Comparison of ENCODE assay signal across 10 cellular contexts in the genomic region with DNA sequence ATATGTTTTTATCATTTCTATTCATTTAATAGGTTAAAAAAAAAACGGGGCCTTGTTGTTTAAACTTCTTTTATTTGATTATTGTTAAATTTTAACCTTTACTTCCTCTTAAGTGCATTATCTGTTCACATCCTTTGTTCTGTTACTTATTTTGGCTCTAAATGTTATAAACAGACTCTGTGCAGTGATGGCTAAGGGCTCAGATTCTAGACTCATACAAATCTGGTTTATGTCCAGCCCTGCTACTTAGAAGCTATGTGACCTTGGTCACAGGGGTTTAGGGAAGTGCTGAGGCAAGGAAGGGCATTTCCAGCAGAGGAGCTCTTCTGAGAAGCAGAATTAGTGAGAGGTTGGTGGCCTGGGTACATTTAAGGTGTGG. TPM values are rescaled to one million over a fixed set of nuclear protein-coding genes. Genes with fewer than 3 reads are reported as not detected.
DNase-seq lines count a peak whose midpoint lies in the region; ATAC-seq, FAIRE-seq and TF ChIP-seq lines count a peak whose summit lies in the region.
"Had no signal": no experiment of that assay in that cellular context is flagged by ENCODE, and none has a peak within 500 bp of the region (broad histone marks: within the 10 kb centered on the region; RNA-seq: fewer than 3 reads in every experiment).

No MANE protein-coding gene starts in this region.

- H3K9ac ChIP-seq in K562 (ENCODE audit: insufficient read depth in 1 of 2, low read depth in 2 of 2, low read length in 2 of 2) (no peak overlapping the region), rectal smooth muscle tissue (ENCODE audit: low read length) (no peak overlapping the region)

- no peaks in the 10 kb centered on the region for H4K20me1 ChIP-seq in K562 (replicated peaks; ENCODE audit: control insufficient read depth, insufficient read depth, low read length)

- H3K9me1 ChIP-seq in K562 (ENCODE audit: control insufficient read depth, insufficient read depth, low read length): no peaks in the 10 kb centered on the region

- peaks cover 15% of the 10 kb centered on the region for H3K27me3 Mint-ChIP-seq in activated CD4-positive, alpha-beta memory T cell treated with anti-CD3 and anti-CD28 coated beads, Interleukin-2, amount 10 ng/mL, durations not matched to agents 7 days and 5 days

- no peaks in the 10 kb centered on the region for H3K9me3 ChIP-seq in K562 (replicated peaks; ENCODE audit: control insufficient read depth, insufficient read depth, low read depth, low read length)
- no peaks in the 10 kb centered on the region for H3K9me3 ChIP-seq in right cardiac atrium (ENCODE audit: control insufficient read depth, low read length)
- no peaks in the 10 kb centered on the region for H3K9me3 ChIP-seq in MG63
- H3K9me3 ChIP-seq: HAP-1 had no signal

- no peak for TF ChIP-seq EP300 in K562 (IDR thresholded peaks at IDR 0.05; ENCODE audit: low read length)

- no peak overlapping the region for H3K27ac Mint-ChIP-seq in activated CD4-positive, alpha-beta memory T cell treated with anti-CD3 and anti-CD28 coated beads, Interleukin-2, amount 10 ng/mL, durations not matched to agents 7 days and 5 days

- no peaks in the 10 kb centered on the region for H3K79me2 ChIP-seq in K562 (ENCODE audit: control insufficient read depth, insufficient read depth, low read length)

- H3K4me3 Mint-ChIP-seq in activated CD4-positive, alpha-beta memory T cell treated with anti-CD3 and anti-CD28 coated beads, Interleukin-2, amount 10 ng/mL, durations not matched to agents 7 days and 5 days: no peak overlapping the region

- H3K4me1 Mint-ChIP-seq in activated CD4-positive, alpha-beta memory T cell treated with anti-CD3 and anti-CD28 coated beads, Interleukin-2, amount 10 ng/mL, durations not matched to agents 7 days and 5 days: no peaks in the 10 kb centered on the region

- peaks cover 0 to 4% of the 10 kb centered on the region in 2 experiments; a peak in 3 of 5 replicates for H3K27me3 ChIP-seq in K562 (ENCODE audit: control insufficient read depth in 2 of 2, insufficient read depth in 2 of 2, low read length in 2 of 2)
- H3K27me3 ChIP-seq in right cardiac atrium (ENCODE audit: control insufficient read depth, insufficient read depth): no peaks in the 10 kb centered on the region
- H3K27me3 ChIP-seq in rectal smooth muscle tissue (ENCODE audit: control insufficient read depth, insufficient read depth, low read length): no peaks in the 10 kb centered on the region
- H3K27me3 ChIP-seq in MG63: no peaks in the 10 kb centered on the region

- ATAC-seq in K562: no peak
- peak; percentile 77 to 85 for ATAC-seq in right cardiac atrium
- ATAC-seq in HG03469 (IDR thresholded peaks at IDR 0.05; ENCODE audit: unreplicated experiment): no peak
- ATAC-seq in GM18867 (IDR thresholded peaks at IDR 0.05; ENCODE audit: unreplicated experiment): no peak

- no TSS peak for BruUV-seq in K562 (replicated peaks; lab: Mats Ljungman, UMichigan)

- H3K36me3 ChIP-seq in K562 (ENCODE audit: control insufficient read depth, insufficient read depth, low read length): no peaks in the 10 kb centered on the region
- H3K36me3 ChIP-seq in rectal smooth muscle tissue (ENCODE audit: control insufficient read depth, insufficient read depth, low read length): no peaks in the 10 kb centered on the region
- no peaks in the 10 kb centered on the region for H3K36me3 ChIP-seq in MG63
- H3K36me3 ChIP-seq: HAP-1 had no signal

- H3K4me3 ChIP-seq in K562: no peak overlapping the region
- no peak overlapping the region for H3K4me3 ChIP-seq in right cardiac atrium (ENCODE audit: low read length)
- peak overlapping the region; percentile 18 for H3K4me3 ChIP-seq in rectal smooth muscle tissue (ENCODE audit: low read length)
- no peak overlapping the region for H3K4me3 ChIP-seq in MG63
- H3K4me3 ChIP-seq: HAP-1 had no signal

- CTCF ChIA-PET in K562 (lab: Yijun Ruan, JAX; ENCODE audit: low intra/inter-chr PET ratio): no interaction called here
- CTCF ChIA-PET in activated CD4-positive, alpha-beta memory T cell treated with anti-CD3 and anti-CD28 coated beads, Interleukin-2, amount 10 ng/mL, durations not matched to agents 7 days and 5 days (lab: Charles Lee): no interaction called here

- no peaks in the 10 kb centered on the region for H3K9me3 Mint-ChIP-seq in activated CD4-positive, alpha-beta memory T cell treated with anti-CD3 and anti-CD28 coated beads, Interleukin-2, amount 10 ng/mL, durations not matched to agents 7 days and 5 days

- intact Hi-C loops in K562 (cut with micrococcal nuclease): no loop called here
- intact Hi-C loops in right cardiac atrium (cut with DNase I): loop anchor here in 1 of 4 donors (5.0 kb wide), 1 partner anchor 33 kb away; no protein-coding TSS in a partner anchor

- TF ChIP-seq POLR2A in K562 (conservative IDR thresholded peaks at IDR 0.05): no peak

- DNase-seq in GF-D8 (lab: John Stamatoyannopoulos, UW): peak; percentile 15
- no peak for DNase-seq in K562 (ENCODE audit: extremely low read depth in 1 of 4, low spot score in 3 of 4)
- DNase-seq in right cardiac atrium: no peak
- DNase-seq in activated CD4-positive, alpha-beta memory T cell treated with anti-CD3 and anti-CD28 coated beads, Interleukin-2, amount 10 ng/mL, durations not matched to agents 7 days and 5 days: no peak
- DNase-seq in MG63: no peak
- DNase-seq: NCI-H2107 had no signal

- no peaks in the 10 kb centered on the region for H3K36me3 Mint-ChIP-seq in activated CD4-positive, alpha-beta memory T cell treated with anti-CD3 and anti-CD28 coated beads, Interleukin-2, amount 10 ng/mL, durations not matched to agents 7 days and 5 days (ENCODE audit: low read depth)

- no peak overlapping the region for H2AFZ ChIP-seq in K562 (ENCODE audit: low read depth, low read length)

- no peak for TF ChIP-seq RAD21 in K562 (CRISPR knock-in tag; conservative IDR thresholded peaks at IDR 0.05 in 1 of 2, IDR thresholded peaks at IDR 0.05 in 1 of 2)

- no peak for TF ChIP-seq CTCF in K562 (IDR thresholded peaks at IDR 0.05 in 2 of 3, conservative IDR thresholded peaks at IDR 0.05 in 1 of 3; ENCODE audit: insufficient read depth in 2 of 3, low read depth in 1 of 3, low read length in 3 of 3)

- no peaks in the 10 kb centered on the region for H3K4me1 ChIP-seq in K562 (replicated peaks in 1 of 2; ENCODE audit: control insufficient read depth in 2 of 2, insufficient read depth in 2 of 2, low read length in 2 of 2)
- peaks cover 22% of the 10 kb centered on the region for H3K4me1 ChIP-seq in right cardiac atrium (ENCODE audit: control insufficient read depth, insufficient read depth, low read length)
- H3K4me1 ChIP-seq in rectal smooth muscle tissue (ENCODE audit: control insufficient read depth, insufficient read depth, low read length): peaks cover 16% of the 10 kb centered on the region

- no peak overlapping the region for H3K27ac ChIP-seq in K562 (ENCODE audit: extremely low read depth, low read depth, low read length)
- H3K27ac ChIP-seq in right cardiac atrium (ENCODE audit: low read length): peak overlapping the region; percentile 48
- H3K27ac ChIP-seq in rectal smooth muscle tissue (ENCODE audit: low read depth, low read length): peak overlapping the region; percentile 60

- POLR2A ChIA-PET in K562 (lab: Yijun Ruan, JAX): no interaction called here
- POLR2A ChIA-PET in activated CD4-positive, alpha-beta memory T cell treated with anti-CD3 and anti-CD28 coated beads, Interleukin-2, amount 10 ng/mL, durations not matched to agents 7 days and 5 days (lab: Charles Lee): no interaction called here

- FAIRE-seq in K562 (lab: Jason Lieb, UNC): no peak

- H3K4me2 ChIP-seq in K562 (ENCODE audit: insufficient read depth, low read length): no peak overlapping the region

- in situ Hi-C loops in K562 (cut with MboI): no loop called here

- WGBS in K562 (ENCODE audit: insufficient coverage, low coverage, missing lambda C conversion rate): 7% methylated on average over 1 of the region's 1 CpG
- WGBS in right cardiac atrium: 4% methylated on average over 1 of the region's 1 CpG

TF ChIP-seq in K562, 482 proteins besides CTCF, POLR2A, EP300 and RAD21:
- peak; percentile 41; the same call in 1 of the 2 replicates for TF ChIP-seq SPI1 (IDR thresholded peaks at IDR 0.05; ENCODE audit: borderline replicate concordance, low read depth, low read length)
- TF ChIP-seq, protein P1, sequence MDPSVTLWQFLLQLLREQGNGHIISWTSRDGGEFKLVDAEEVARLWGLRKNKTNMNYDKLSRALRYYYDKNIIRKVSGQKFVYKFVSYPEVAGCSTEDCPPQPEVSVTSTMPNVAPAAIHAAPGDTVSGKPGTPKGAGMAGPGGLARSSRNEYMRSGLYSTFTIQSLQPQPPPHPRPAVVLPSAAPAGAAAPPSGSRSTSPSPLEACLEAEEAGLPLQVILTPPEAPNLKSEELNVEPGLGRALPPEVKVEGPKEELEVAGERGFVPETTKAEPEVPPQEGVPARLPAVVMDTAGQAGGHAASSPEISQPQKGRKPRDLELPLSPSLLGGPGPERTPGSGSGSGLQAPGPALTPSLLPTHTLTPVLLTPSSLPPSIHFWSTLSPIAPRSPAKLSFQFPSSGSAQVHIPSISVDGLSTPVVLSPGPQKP (CRISPR knock-in tag; IDR thresholded peaks at IDR 0.05): no peak

RNA-seq across cellular contexts. Expression of a gene that starts 55.3 kb away (rescaled TPM):
- total RNA-seq in K562 (2011; cell fraction: chromatin; rRNA removed; ENCODE audit: low replicate concordance): 21.1 and 67.2 TPM in 2 replicates
- 38.7 and 48.8 TPM in 2 replicates for total RNA-seq in K562 (2011; cell fraction: nucleolus; rRNA removed)
- 25.6 and 29.8 TPM in 2 replicates for total RNA-seq in K562 (2011; cell fraction: nucleoplasm; rRNA removed)
- total RNA-seq in K562 (2014; rRNA removed) (12.6 and 17.4 TPM in 2 replicates), K562 (2014; rRNA removed; fragmentation: Illumina TruSeq; extraction: Trizol) (3.3 and 4.3 TPM in 2 replicates), K562 (2015; rRNA removed; fragmentation: Illumina TruSeq; extraction: Trizol) (8.8 and 9.2 TPM in 2 replicates), K562 (2021) (12.4 and 13.4 TPM in 2 replicates), right cardiac atrium (1 to 10 TPM; 4.0 to 9.7 (median 8.8) TPM)
- polyA plus RNA-seq in K562 (2011; rRNA removed) (7.7 and 10.6 TPM in 2 replicates), K562 (2014; fragmentation: Illumina TruSeq; extraction: Trizol) (8.7 and 9.8 TPM in 2 replicates), K562 (2014; fragmentation: Nextera tagmentation; extraction: Ambion mirVana) (under 1 TPM; 0.11 to 0.49 TPM), K562 (2014; rRNA removed) (16.0 and 18.1 TPM in 2 replicates), right cardiac atrium (5.4 TPM)
- polyA plus RNA-seq in K562 (2011; cell fraction: cytosol; rRNA removed): 9.8 and 17.0 TPM in 2 replicates
- polyA plus RNA-seq in K562 (2011; cell fraction: nucleus; rRNA removed): 51.3 and 85.1 TPM in 2 replicates
- 10.0 and 15.4 TPM in 2 replicates for polyA plus RNA-seq in K562 (2012)
- polyA minus RNA-seq in K562 (2011; rRNA and poly(A)+ RNA removed): 10.8 and 11.9 TPM in 2 replicates
- 2.6 and 4.9 TPM in 2 replicates for polyA minus RNA-seq in K562 (2011; cell fraction: cytosol; rRNA and poly(A)+ RNA removed)
- polyA minus RNA-seq in K562 (2011; cell fraction: nucleus; rRNA and poly(A)+ RNA removed): 32.0 and 33.5 TPM in 2 replicates
- 10 to 100 TPM; 18.4 to 18.7 TPM for total RNA-seq in activated CD4-positive, alpha-beta memory T cell treated with anti-CD3 and anti-CD28 coated beads, Interleukin-2, amount 10 ng/mL, durations not matched to agents 7 days and 5 days
- 0.15 and 4.4 TPM in 2 replicates for total RNA-seq in MG63 (2014; rRNA removed; shearing (Covaris generic); ENCODE audit: low replicate concordance)

Comparison
In these comparisons a context has a peak if more than half of its experiments do, and no peak if none do; other contexts are left out.
1. ATAC-seq: peak in right cardiac atrium (2 of 2); none in K562 (single experiment), HG03469 (single experiment) and GM18867 (single experiment).